Comparison of ENCODE assay signal across 30 cellular contexts in the genomic region with DNA sequence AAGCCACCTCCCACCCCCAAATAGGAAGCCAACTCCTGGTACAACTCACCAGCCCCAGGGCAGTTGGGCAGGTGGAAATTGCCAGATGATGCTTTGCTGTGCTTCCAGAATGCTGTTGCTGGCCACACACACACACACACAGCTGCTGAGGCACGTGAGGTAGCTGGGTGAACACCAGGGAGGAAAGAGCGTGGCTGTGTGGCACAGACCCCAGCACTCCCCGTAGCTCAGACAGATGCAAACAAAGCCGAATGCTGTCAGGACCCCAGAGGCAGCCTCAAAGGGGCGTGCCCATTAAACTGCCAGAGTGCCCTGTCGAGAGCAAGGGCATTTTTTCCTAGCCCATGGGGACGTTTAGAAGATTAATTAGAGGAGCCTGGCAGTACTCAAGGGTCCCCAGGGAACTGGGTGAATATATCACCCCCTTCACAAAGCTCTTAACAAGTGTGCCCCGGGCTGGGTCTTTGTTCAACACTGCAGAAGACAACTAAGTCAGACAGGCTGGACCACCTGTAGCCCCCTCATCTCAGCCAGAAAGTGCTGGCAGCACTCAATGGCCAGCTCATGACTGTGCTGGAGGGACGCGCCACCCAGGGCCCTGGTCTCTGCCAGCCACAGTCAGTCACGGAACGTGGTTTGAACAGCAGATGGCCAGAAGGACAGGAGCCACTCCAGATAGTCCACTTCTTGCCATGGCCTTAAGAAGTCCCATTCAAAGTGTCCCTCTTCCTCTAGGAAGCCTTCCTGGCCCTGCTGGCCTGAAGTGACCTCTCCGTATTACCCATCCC. TPM values are rescaled to one million over a fixed set of nuclear protein-coding genes. Genes with fewer than 3 reads are reported as not detected.
DNase-seq lines count a peak whose midpoint lies in the region; ATAC-seq and TF ChIP-seq lines count a peak whose summit lies in the region.
"Had no signal": no experiment of that assay in that cellular context is flagged by ENCODE, and none has a peak within 500 bp of the region (broad histone marks: within the 10 kb centered on the region; RNA-seq: fewer than 3 reads in every experiment).

No MANE protein-coding gene starts in this region.

- H3K9me3 ChIP-seq in vagina (no peaks in the 10 kb centered on the region), spleen (no peaks in the 10 kb centered on the region)
- H3K9me3 ChIP-seq: body of pancreas, thyroid gland had no signal

- TF ChIP-seq POLR2A in vagina (IDR thresholded peaks at IDR 0.05) = no peak
- TF ChIP-seq POLR2A in spleen (IDR thresholded peaks at IDR 0.05) = no peak

- intact Hi-C loops in vagina (cut with DNase I) (no loop called here), spleen (cut with DNase I; ENCODE audit: low total_unique reads) (no loop called here)

- no peaks in the 10 kb centered on the region for H3K36me3 Mint-ChIP-seq in activated naive CD8-positive, alpha-beta T cell treated with anti-CD3 and anti-CD28 coated beads, Interleukin-2, amount 10 ng/mL, durations not matched to agents 7 days and 5 days
- no peaks in the 10 kb centered on the region for H3K36me3 Mint-ChIP-seq in activated naive CD8-positive, alpha-beta T cell treated with anti-CD3 and anti-CD28 coated beads for 36 hours
- H3K36me3 Mint-ChIP-seq: CD8-positive, alpha-beta memory T cell; T-cell had no signal

- POLR2A ChIA-PET in activated naive CD8-positive, alpha-beta T cell treated with anti-CD3 and anti-CD28 coated beads, Interleukin-2, amount 10 ng/mL, durations not matched to agents 7 days and 5 days (lab: Charles Lee) = no interaction called here

- ATAC-seq in activated naive CD8-positive, alpha-beta T cell treated with anti-CD3 and anti-CD28 coated beads, Interleukin-2, amount 10 ng/mL, durations not matched to agents 7 days and 5 days (ENCODE audit: low read depth) = no peak
- ATAC-seq in GM19455 (IDR thresholded peaks at IDR 0.05; ENCODE audit: unreplicated experiment) = no peak
- ATAC-seq: body of pancreas, sciatic nerve, T-cell had no signal

- H3K27ac ChIP-seq in vagina (no peak overlapping the region), spleen (no peak overlapping the region)
- H3K27ac ChIP-seq: body of pancreas, HL-60, RWPE1, thyroid gland, WERI-Rb-1 had no signal

- no peak overlapping the region for H3K27ac Mint-ChIP-seq in activated naive CD8-positive, alpha-beta T cell treated with anti-CD3 and anti-CD28 coated beads, Interleukin-2, amount 10 ng/mL, durations not matched to agents 7 days and 5 days
- no peak overlapping the region for H3K27ac Mint-ChIP-seq in activated naive CD8-positive, alpha-beta T cell treated with anti-CD3 and anti-CD28 coated beads for 36 hours
- H3K27ac Mint-ChIP-seq: mesothelial cell of epicardium, progenitor cell of endocrine pancreas, T-cell had no signal

- no peaks in the 10 kb centered on the region for H3K4me1 Mint-ChIP-seq in activated naive CD8-positive, alpha-beta T cell treated with anti-CD3 and anti-CD28 coated beads, Interleukin-2, amount 10 ng/mL, durations not matched to agents 7 days and 5 days
- H3K4me1 Mint-ChIP-seq in activated naive CD8-positive, alpha-beta T cell treated with anti-CD3 and anti-CD28 coated beads for 36 hours = no peaks in the 10 kb centered on the region
- H3K4me1 Mint-ChIP-seq: CD8-positive, alpha-beta memory T cell; central memory CD8-positive, alpha-beta T cell; mesothelial cell of epicardium; T-cell had no signal

- no peaks in the 10 kb centered on the region for H3K9me3 Mint-ChIP-seq in activated naive CD8-positive, alpha-beta T cell treated with anti-CD3 and anti-CD28 coated beads, Interleukin-2, amount 10 ng/mL, durations not matched to agents 7 days and 5 days
- H3K9me3 Mint-ChIP-seq in activated naive CD8-positive, alpha-beta T cell treated with anti-CD3 and anti-CD28 coated beads for 36 hours = no peaks in the 10 kb centered on the region
- H3K9me3 Mint-ChIP-seq: CD8-positive, alpha-beta memory T cell; central memory CD8-positive, alpha-beta T cell; mesothelial cell of epicardium; T-cell had no signal

- TF ChIP-seq CTCF in vagina (IDR thresholded peaks at IDR 0.05) (no peak), spleen (IDR thresholded peaks at IDR 0.05 in 8 of 11, conservative IDR thresholded peaks at IDR 0.05 in 3 of 11) (no peak)

- H3K36me3 ChIP-seq in vagina (peaks cover 0 to 17% of the 10 kb centered on the region in 2 donors), spleen (peaks cover 0 to 80% (median 6%) of the 10 kb centered on the region in 6 donors)

- 85 to 94% (median 91%) methylated on average over 7 to 13 of the region's 13 CpGs for WGBS in spleen, 5 donors

- H3K27me3 ChIP-seq in vagina (no peaks in the 10 kb centered on the region), spleen (replicated peaks in 1 of 7) (no peaks in the 10 kb centered on the region)
- H3K27me3 ChIP-seq: body of pancreas, thyroid gland had no signal

- no peaks in the 10 kb centered on the region for H3K4me1 ChIP-seq in vagina
- H3K4me1 ChIP-seq in spleen = no peaks in the 10 kb centered on the region
- H3K4me1 ChIP-seq: body of pancreas had no signal

- peak; percentile 13 for DNase-seq in activated naive CD8-positive, alpha-beta T cell treated with anti-CD3 and anti-CD28 coated beads, Interleukin-2, amount 10 ng/mL, durations not matched to agents 7 days and 5 days
- DNase-seq in activated naive CD8-positive, alpha-beta T cell treated with anti-CD3 and anti-CD28 coated beads for 36 hours = no peak
- DNase-seq in NCI-H2171 (lab: John Stamatoyannopoulos, UW) (peak; percentile 72), ecto neural progenitor cell (ENCODE audit: low spot score) (peak; percentile 12), vagina (ENCODE audit: extremely low spot score in 2 of 2) (peak; percentile 78 to 87), spleen (no peak)
- no peak for DNase-seq in activated CD4-positive, alpha-beta T cell treated with anti-CD3 and anti-CD28 coated beads, Interleukin-2, amount 50 U/mL, for 48 hours
- DNase-seq: activated CD4-positive, alpha-beta T cell treated with anti-CD3 and anti-CD28 coated beads for 4 hours; activated CD8-positive, alpha-beta memory T cell treated with anti-CD3 and anti-CD28 coated beads for 24 hours; activated effector memory CD4-positive, alpha-beta T cell treated with Interleukin-2 at 50 U/mL for 16 hours; activated T-cell treated with anti-CD3 and anti-CD28 coated beads for 4 hours; body of pancreas; CD8-positive, alpha-beta memory T cell; dermis blood vessel endothelial cell; DMS153; KG1; MM.1S; NCI-H1417 treated with DMSO at 0.1 percent for 48 hours; OCI-M1; stimulated activated CD4-positive, alpha-beta T cell treated with anti-CD3 and anti-CD28 coated beads, Interleukin-4, amount 100 ng/mL, for 1 hour; T-cell; thyroid gland; WERI-Rb-1 had no signal

- H3K4me3 ChIP-seq in vagina = no peak overlapping the region
- no peak overlapping the region for H3K4me3 ChIP-seq in spleen
- H3K4me3 ChIP-seq: body of pancreas, thyroid gland had no signal

- H3K4me3 Mint-ChIP-seq in activated naive CD8-positive, alpha-beta T cell treated with anti-CD3 and anti-CD28 coated beads, Interleukin-2, amount 10 ng/mL, durations not matched to agents 7 days and 5 days = no peak overlapping the region
- H3K4me3 Mint-ChIP-seq in activated naive CD8-positive, alpha-beta T cell treated with anti-CD3 and anti-CD28 coated beads for 36 hours = no peak overlapping the region
- H3K4me3 Mint-ChIP-seq: CD8-positive, alpha-beta memory T cell; central memory CD8-positive, alpha-beta T cell; mesothelial cell of epicardium; T-cell had no signal

- H3K27me3 Mint-ChIP-seq in activated naive CD8-positive, alpha-beta T cell treated with anti-CD3 and anti-CD28 coated beads, Interleukin-2, amount 10 ng/mL, durations not matched to agents 7 days and 5 days = peaks cover 4% of the 10 kb centered on the region
- no peaks in the 10 kb centered on the region for H3K27me3 Mint-ChIP-seq in activated naive CD8-positive, alpha-beta T cell treated with anti-CD3 and anti-CD28 coated beads for 36 hours
- H3K27me3 Mint-ChIP-seq: central memory CD8-positive, alpha-beta T cell; progenitor cell of endocrine pancreas; T-cell had no signal

RNA-seq across cellular contexts. Expression of a gene that starts 37.6 kb away (rescaled TPM):
- total RNA-seq in activated naive CD8-positive, alpha-beta T cell treated with anti-CD3 and anti-CD28 coated beads, Interleukin-2, amount 10 ng/mL, durations not matched to agents 7 days and 5 days = 1 to 10 TPM; 5.9 to 6.6 TPM
- total RNA-seq in activated naive CD8-positive, alpha-beta T cell treated with anti-CD3 and anti-CD28 coated beads for 36 hours = 1 to 10 TPM; 7.1 to 7.6 TPM
- total RNA-seq in vagina = 56.0 TPM
- total RNA-seq in spleen = 10 to 100 TPM; 54.1 to 98.4 (median 64.7) TPM
- 10 to 100 TPM in 1 of 3 donors, 1 to 10 TPM in 2; 6.6 to 16.0 (median 6.7) TPM for polyA plus RNA-seq in spleen

Comparison
In these comparisons a context has a peak if more than half of its experiments do, and no peak if none do; other contexts are left out.
1. DNase-seq: peak in activated naive CD8-positive, alpha-beta T cell treated with anti-CD3 and anti-CD28 coated beads, Interleukin-2, amount 10 ng/mL, durations not matched to agents 7 days and 5 days (single experiment), NCI-H2171 (single experiment), ecto neural progenitor cell (single experiment) and vagina (2 of 2); none in activated naive CD8-positive, alpha-beta T cell treated with anti-CD3 and anti-CD28 coated beads for 36 hours (single experiment), spleen (single experiment) and activated CD4-positive, alpha-beta T cell treated with anti-CD3 and anti-CD28 coated beads, Interleukin-2, amount 50 U/mL, for 48 hours (0 of 2).